17 cellular contexts compared by ENCODE assay signal in genomic region chr4:1592179-1593037, GRCh38.
"Had no signal": no experiment of that assay in that cellular context is flagged by ENCODE, and none has a peak within 500 bp of the region (broad histone marks: within the 10 kb centered on the region; RNA-seq: fewer than 3 reads in every experiment).

No MANE protein-coding gene starts in this region.

- H3K27ac ChIP-seq: adrenal gland, epithelial cell of prostate, ovary, testis had no signal

- H3K4me1 ChIP-seq: adrenal gland, testis had no signal

- H3K36me3 ChIP-seq: adrenal gland, ovary had no signal

- FAIRE-seq: small intestine had no signal

- DNase-seq: activated B cell treated with CpG ODN at 0.5 μM for 24 hours; activated CD4-positive, alpha-beta T cell treated with anti-CD3 and anti-CD28 coated beads, Interleukin-2, amount 10 ng/mL, durations not matched to agents 7 days and 5 days; activated naive CD4-positive, alpha-beta T cell treated with anti-CD3 and anti-CD28 coated beads, Interleukin-2, amount 50 U/mL, for 16 hours; activated T-cell treated with anti-CD3 and anti-CD28 coated beads, Interleukin-2, amount 50 U/mL, for 1 hour; adrenal gland; effector memory CD8-positive, alpha-beta T cell; hypothalamus; immature natural killer cell; mesendoderm; nephron progenitor cell; small intestine; stimulated activated CD4-positive, alpha-beta T cell treated with anti-CD3 and anti-CD28 coated beads, Interleukin-1b, Interleukin-23, amount 100 ng/mL, for 48 hours; stimulated activated naive CD4-positive, alpha-beta T cell treated with Interleukin-2 at 50 U/mL for 16 hours; testis had no signal

- H3K27me3 ChIP-seq: ovary, testis had no signal

- H3K9me3 ChIP-seq: testis had no signal

- ATAC-seq: effector memory CD8-positive, alpha-beta T cell; T-helper 17 cell had no signal

- H3K4me3 ChIP-seq: adrenal gland, ovary had no signal
